Comparison of ENCODE assay signal across 14 cellular contexts in the genomic region with DNA sequence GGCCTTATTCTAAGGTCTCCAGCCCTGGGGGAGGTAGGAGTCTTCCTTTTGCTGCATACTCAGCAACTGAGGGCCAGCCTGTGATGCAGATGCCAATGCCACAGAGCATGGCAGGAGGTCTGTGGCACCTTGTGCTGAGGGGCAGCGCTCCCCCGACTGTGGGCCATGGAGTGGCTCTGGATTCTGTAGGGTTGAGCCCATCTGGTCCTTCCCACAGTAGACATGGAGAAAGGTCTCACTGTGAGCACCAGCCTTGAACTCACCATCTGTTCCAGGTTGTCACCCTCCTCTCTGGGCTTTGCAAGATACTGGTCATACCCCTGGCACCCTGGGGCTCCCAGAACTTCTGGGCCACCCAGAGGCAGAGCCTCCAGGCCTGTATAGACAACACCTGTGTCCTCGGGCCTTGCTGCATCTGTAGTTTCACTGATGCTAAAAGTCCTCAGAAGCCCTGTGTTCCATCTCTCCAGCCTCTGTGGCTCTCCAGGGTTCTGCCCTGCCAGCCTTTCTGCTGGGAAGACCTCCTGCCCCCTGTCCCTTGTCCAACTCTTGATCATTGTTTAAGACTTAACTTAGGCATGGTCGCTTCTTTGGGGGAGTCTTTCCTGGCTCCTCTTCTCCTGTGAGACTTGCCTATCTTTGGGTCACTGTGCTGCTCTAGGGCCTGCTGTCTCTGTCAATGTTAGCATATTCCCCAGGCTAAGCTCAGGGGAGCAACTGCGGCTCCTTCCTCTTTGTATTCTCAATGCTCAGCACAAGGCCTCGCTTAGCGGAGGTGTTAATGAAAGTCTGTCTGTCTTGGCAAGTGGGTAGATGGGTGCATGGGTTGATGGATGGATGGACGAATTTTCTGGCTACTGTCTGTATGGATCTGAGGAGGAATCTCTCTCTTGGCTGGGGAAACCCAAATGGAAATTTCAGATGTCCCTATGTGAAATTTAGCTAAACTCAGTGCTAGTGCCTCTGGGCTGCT.
DNase-seq lines count a peak whose midpoint lies in the region; ATAC-seq and TF ChIP-seq lines count a peak whose summit lies in the region.
"Had no signal": no experiment of that assay in that cellular context is flagged by ENCODE, and none has a peak within 500 bp of the region (broad histone marks: within the 10 kb centered on the region; RNA-seq: fewer than 3 reads in every experiment).

No MANE protein-coding gene starts in this region.

- H3K36me3 ChIP-seq in gastroesophageal sphincter: peaks cover 0 to 24% of the 10 kb centered on the region in 2 donors
- H3K36me3 ChIP-seq in uterus: no peaks in the 10 kb centered on the region

- H3K9me3 ChIP-seq in gastroesophageal sphincter (no peaks in the 10 kb centered on the region), uterus (no peaks in the 10 kb centered on the region)

- no peak for ATAC-seq in gastroesophageal sphincter
- no peak for ATAC-seq in HG03135 (IDR thresholded peaks at IDR 0.05; ENCODE audit: unreplicated experiment)
- ATAC-seq: naive thymus-derived CD8-positive, alpha-beta T cell had no signal

- TF ChIP-seq EP300 in gastroesophageal sphincter (IDR thresholded peaks at IDR 0.05): no peak

- H3K4me1 ChIP-seq in gastroesophageal sphincter: peaks cover 0 to 27% (median 3%) of the 10 kb centered on the region in 3 donors
- H3K4me1 ChIP-seq in uterus: no peaks in the 10 kb centered on the region

- H3K4me3 ChIP-seq in gastroesophageal sphincter: no peak overlapping the region
- no peak overlapping the region for H3K4me3 ChIP-seq in uterus

- 60 to 95% methylated on average over 1 to 3 of the region's 8 CpGs for WGBS in gastroesophageal sphincter (ENCODE audit: low coverage in 1 of 2), 2 donors

- TF ChIP-seq CTCF in gastroesophageal sphincter (IDR thresholded peaks at IDR 0.05): no peak
- no peak for TF ChIP-seq CTCF in uterus (IDR thresholded peaks at IDR 0.05)

- H3K27me3 ChIP-seq in gastroesophageal sphincter (no peaks in the 10 kb centered on the region), uterus (no peaks in the 10 kb centered on the region)

- H3K27ac ChIP-seq in gastroesophageal sphincter: peak overlapping the region in 3 of 4 donors; percentile 63 to 68 (median 68)
- peak overlapping the region; percentile 6 to 26 for H3K27ac ChIP-seq in uterus

- DNase-seq in activated effector memory CD4-positive, alpha-beta T cell treated with anti-CD3 and anti-CD28 coated beads, Interleukin-2, amount 50 U/mL, for 16 hours: peak; percentile 41
- no peak for DNase-seq in activated effector memory CD4-positive, alpha-beta T cell treated with Interleukin-2 at 50 U/mL for 16 hours
- DNase-seq in posterior vena cava (ENCODE audit: low spot score) (peak; percentile 38), uterus (peak in 1 of 2 donors; percentile 11), NCI-H82 (lab: John Stamatoyannopoulos, UW) (no peak)
- no peak for DNase-seq in effector CD4-positive, alpha-beta T cell
- DNase-seq: ACHN; amniotic stem cell; KG1; NCI-H187 treated with DMSO at 0.1 percent for 48 hours; NK-92 treated with Interleukin-12 subunit alpha and Interleukin-12 subunit beta, amount 100 ng/mL, for 24 hours had no signal

- intact Hi-C loops in posterior vena cava (cut with DNase I) (loop anchor here in 1 of 2 donors (5.0 kb wide), 1 partner anchor 183 kb away; no protein-coding TSS in a partner anchor), uterus (cut with DNase I; ENCODE audit: low total_unique reads) (no loop called here)

- TF ChIP-seq POLR2A in gastroesophageal sphincter (IDR thresholded peaks at IDR 0.05): no peak
- no peak for TF ChIP-seq POLR2A in uterus (IDR thresholded peaks at IDR 0.05)

Comparison
In these comparisons a context has a peak if more than half of its experiments do, and no peak if none do; other contexts are left out.
1. DNase-seq: peak in activated effector memory CD4-positive, alpha-beta T cell treated with anti-CD3 and anti-CD28 coated beads, Interleukin-2, amount 50 U/mL, for 16 hours (single experiment) and posterior vena cava (single experiment); none in activated effector memory CD4-positive, alpha-beta T cell treated with Interleukin-2 at 50 U/mL for 16 hours (single experiment), NCI-H82 (single experiment) and effector CD4-positive, alpha-beta T cell (single experiment).